In genomic region chr6:157323924-157324276, GRCh38 we compare ENCODE assay signal across 2 cellular contexts.
A peak's percentile ranks its signal among the peaks of the same experiment; 100 is the strongest.
TF ChIP-seq lines count a peak whose summit lies in the region.

No MANE protein-coding gene starts in this region.

TF ChIP-seq in HCT116, 20 proteins besides CTCF, POLR2A, EP300 and RAD21:
- TF ChIP-seq ATF3 (IDR thresholded peaks at IDR 0.05) = no peak

TF ChIP-seq in K562, 482 proteins besides CTCF, POLR2A, EP300 and RAD21 (continues in another document):
- TF ChIP-seq E2F1 (CRISPR knock-in tag; IDR thresholded peaks at IDR 0.05) (peak; percentile 5; the same call in 1 of the 2 replicates), ZNF589 (CRISPR knock-in tag; IDR thresholded peaks at IDR 0.05; ENCODE audit: low read depth) (peak; percentile 38; the same call in 1 of the 2 replicates), USF1 (CRISPR knock-in tag; IDR thresholded peaks at IDR 0.05) (0 out of 2 replicates have a peak, but pooled peaks have one; percentile 12), BHLHE40 (IDR thresholded peaks at IDR 0.05; ENCODE audit: low read length) (0 out of 2 replicates have a peak, but pooled peaks have one; percentile 7), ZNF232 (CRISPR knock-in tag; IDR thresholded peaks at IDR 0.05) (no peak), ARID3B (CRISPR knock-in tag; IDR thresholded peaks at IDR 0.05; ENCODE audit: borderline replicate concordance) (no peak), ZNF639 (CRISPR knock-in tag; conservative IDR thresholded peaks at IDR 0.05 in 1 of 2, IDR thresholded peaks at IDR 0.05 in 1 of 2) (0 out of 4 replicates have a peak, but pooled peaks of 1 of the 2 experiments have one; percentile 64), SRSF9 (IDR thresholded peaks at IDR 0.05; ENCODE audit: borderline replicate concordance, low read depth, low read length) (no peak), C11orf30 (IDR thresholded peaks at IDR 0.05; ENCODE audit: low read depth) (no peak), JUND (IDR thresholded peaks at IDR 0.05; ENCODE audit: borderline replicate concordance, low read depth, low read length) (peak; percentile 15; the same call in 1 of the 2 replicates), JUND (tag; IDR thresholded peaks at IDR 0.05; ENCODE audit: borderline replicate concordance, low read depth, low read length) (no peak; the same call in 2 of the 3 replicates), RCOR1 (IDR thresholded peaks at IDR 0.05; ENCODE audit: borderline replicate concordance in 1 of 2, low read depth in 2 of 2, low read length in 2 of 2) (no peak), ESRRA (IDR thresholded peaks at IDR 0.05; ENCODE audit: borderline replicate concordance, low read depth) (peak; percentile 18; the same call in 1 of the 2 replicates), TBL1XR1 (IDR thresholded peaks at IDR 0.05; ENCODE audit: low read length in 2 of 2) (0 out of 4 replicates have a peak, but pooled peaks of 1 of the 2 experiments have one; percentile 2), MLLT1 (IDR thresholded peaks at IDR 0.05) (peak in 1 of 2 experiments; percentile 51; a peak in 1 of 4 replicates), THAP12 (CRISPR knock-in tag; IDR thresholded peaks at IDR 0.05) (peak; percentile 77; the same call in 1 of the 2 replicates), TEAD1 (CRISPR knock-in tag; IDR thresholded peaks at IDR 0.05) (no peak; a peak in 1 of 4 replicates), CREM (IDR thresholded peaks at IDR 0.05; ENCODE audit: low read depth) (peak; percentile 62), SMARCA5 (IDR thresholded peaks at IDR 0.05) (no peak), JUN (IDR thresholded peaks at IDR 0.05; ENCODE audit: borderline replicate concordance, low read depth, low read length) (peak; percentile 20; the same call in 1 of the 2 replicates), JUN (CRISPR knock-in tag; IDR thresholded peaks at IDR 0.05; ENCODE audit: borderline replicate concordance) (no peak), ZNF609 (CRISPR knock-in tag; IDR thresholded peaks at IDR 0.05; ENCODE audit: borderline replicate concordance) (0 out of 2 replicates have a peak, but pooled peaks have one; percentile 10), NRF1 (conservative IDR thresholded peaks at IDR 0.05 in 1 of 2, IDR thresholded peaks at IDR 0.05 in 1 of 2) (0 out of 4 replicates have a peak, but pooled peaks of 1 of the 2 experiments have one; percentile 17), UBTF (IDR thresholded peaks at IDR 0.05; ENCODE audit: borderline replicate concordance in 1 of 2, low read depth in 2 of 2, low read length in 2 of 2) (peak in 1 of 2 experiments; percentile 84; a peak in 3 of 4 replicates), ZNF511 (CRISPR knock-in tag; IDR thresholded peaks at IDR 0.05) (0 out of 2 replicates have a peak, but pooled peaks have one; percentile 10), ZBTB33 (CRISPR knock-in tag; IDR thresholded peaks at IDR 0.05) (peak; percentile 98), PKNOX1 (IDR thresholded peaks at IDR 0.05) (peak; percentile 60), TAF1 (IDR thresholded peaks at IDR 0.05; ENCODE audit: control insufficient read depth, extremely low read depth, insufficient read depth, low read length, severe bottlenecking) (peak; percentile 29), NFIC (IDR thresholded peaks at IDR 0.05) (peak; percentile 53), YY1 (IDR thresholded peaks at IDR 0.05; ENCODE audit: borderline replicate concordance in 1 of 3, control insufficient read depth in 1 of 3, extremely low read depth in 1 of 3, insufficient read depth in 3 of 3, insufficient read length in 1 of 3, insufficient replicate concordance in 2 of 3, low read depth in 1 of 3, low read length in 2 of 3) (peak in 1 of 3 experiments; percentile 46)
